Comparison of ENCODE assay signal across 23 cellular contexts in genomic region chr1:154166207-154166606, GRCh38. TPM values are rescaled to one million over a fixed set of nuclear protein-coding genes. Genes with fewer than 3 reads are reported as not detected.
"Had no signal": no experiment of that assay in that cellular context is flagged by ENCODE, and none has a peak within 500 bp of the region (broad histone marks: within the 10 kb centered on the region; RNA-seq: fewer than 3 reads in every experiment).

No MANE protein-coding gene starts in this region.

- H3K9ac ChIP-seq: SK-N-SH had no signal

- H3K4me3 ChIP-seq: MG63 had no signal

- ATAC-seq: HepG2 had no signal

- DNase-seq: IMR-90, Karpas-422, KG1, MG63, NCI-H1092, NCI-H1105 treated with DMSO at 0.1 percent for 48 hours, NCI-H1417 treated with DMSO at 0.1 percent for 48 hours, NCI-H146, NCI-H1694 treated with DMSO at 0.1 percent for 48 hours, NCI-H1930, NCI-H2081, NCI-H2107, NCI-H2227 treated with DMSO at 0.1 percent for 48 hours, NCI-H524, NCI-H526 treated with DMSO at 0.1 percent for 48 hours, NCI-H748 treated with DMSO at 0.1 percent for 48 hours, RPMI8226, SHP77, SK-N-SH had no signal

- H3K9me3 ChIP-seq: MG63, SK-N-SH had no signal

- H3K27me3 ChIP-seq: MG63 had no signal

RNA-seq across cellular contexts. Expression of gene NUP210L, which starts 11.3 kb away (rescaled TPM):
- total RNA-seq: HepG2, HT1080, SK-MEL-5 had no signal

RNA-seq across cellular contexts. Expression of gene CFAP141, which starts 39.9 kb away (rescaled TPM):
- total RNA-seq: HepG2, HT1080, IMR-90, NCI-H460, SK-MEL-5 had no signal
